9 cellular contexts compared by ENCODE assay signal in genomic region chr11:66546966-66547661, GRCh38. TPM values are rescaled to one million over a fixed set of nuclear protein-coding genes. Genes with fewer than 3 reads are reported as not detected.
DNase-seq lines count a peak whose midpoint lies in the region; ATAC-seq and TF ChIP-seq lines count a peak whose summit lies in the region.
"Had no signal": no experiment of that assay in that cellular context is flagged by ENCODE, and none has a peak within 500 bp of the region (broad histone marks: within the 10 kb centered on the region; RNA-seq: fewer than 3 reads in every experiment).

No MANE protein-coding gene starts in this region.

- H3K36me3 Mint-ChIP-seq in Caco-2 (ENCODE audit: insufficient read depth, unreplicated experiment) = peaks cover 4% of the 10 kb centered on the region
- peaks cover 3% of the 10 kb centered on the region for H3K36me3 Mint-ChIP-seq in neural progenitor cell

- H3K4me3 ChIP-seq in Caco-2 (ENCODE audit: low read depth, low read length) (no peak overlapping the region), HUES64 (ENCODE audit: low read length) (peak overlapping the region; percentile 87), mammary epithelial cell (replicated peaks in 1 of 3; ENCODE audit: insufficient read depth in 1 of 3, low read depth in 2 of 3, low read length in 3 of 3) (no peak overlapping the region), neural progenitor cell (peak overlapping the region; percentile 71)

- H3K36me3 ChIP-seq in Caco-2 (ENCODE audit: control insufficient read depth, insufficient read depth, low read length) (no peaks in the 10 kb centered on the region), HUES64 (ENCODE audit: insufficient read depth, low read length) (no peaks in the 10 kb centered on the region; the same call in 1 of the 2 replicates), mammary epithelial cell (ENCODE audit: insufficient read depth, low read length) (no peaks in the 10 kb centered on the region), neural progenitor cell (no peaks in the 10 kb centered on the region)
- H3K36me3 ChIP-seq: MG63 had no signal

- in situ Hi-C loops in mammary epithelial cell (cut with MboI; ENCODE audit: low sequenced_read_pairs in 2 of 2) = no loop called here

- ATAC-seq in GM18502 (IDR thresholded peaks at IDR 0.05; ENCODE audit: poor library complexity, unreplicated experiment) (no peak), HG02798 (IDR thresholded peaks at IDR 0.05; ENCODE audit: poor library complexity, unreplicated experiment) (no peak)

- no peak overlapping the region for H3K27ac ChIP-seq in HUES64 (ENCODE audit: low read depth, low read length)
- no peak overlapping the region for H3K27ac ChIP-seq in mammary epithelial cell (ENCODE audit: insufficient read depth, low read depth, low read length)
- no peak overlapping the region for H3K27ac ChIP-seq in neural progenitor cell

- H3K79me2 ChIP-seq in mammary epithelial cell (ENCODE audit: insufficient read depth, low read length) (no peaks in the 10 kb centered on the region), neural progenitor cell (ENCODE audit: low read depth) (no peaks in the 10 kb centered on the region)

- H4K20me1 ChIP-seq in mammary epithelial cell (ENCODE audit: insufficient read depth, low read length) = no peaks in the 10 kb centered on the region
- peaks cover 15% of the 10 kb centered on the region for H4K20me1 ChIP-seq in neural progenitor cell (ENCODE audit: low read depth)

- H3K4me1 ChIP-seq in Caco-2 (peaks cover 30% of the 10 kb centered on the region), HUES64 (ENCODE audit: insufficient read depth, low read length) (peaks cover 10% of the 10 kb centered on the region), mammary epithelial cell (ENCODE audit: insufficient read depth, low read length) (peaks cover 18% of the 10 kb centered on the region), neural progenitor cell (peaks cover 32% of the 10 kb centered on the region)

- peaks cover 46% of the 10 kb centered on the region for H3F3A ChIP-seq in neural progenitor cell (ENCODE audit: low read depth)

- no peaks in the 10 kb centered on the region for H3K9me3 ChIP-seq in Caco-2
- H3K9me3 ChIP-seq in HUES64 (ENCODE audit: insufficient read depth, low read depth, low read length) = no peaks in the 10 kb centered on the region
- no peaks in the 10 kb centered on the region for H3K9me3 ChIP-seq in mammary epithelial cell (replicated peaks; ENCODE audit: insufficient read depth, low read length)
- no peaks in the 10 kb centered on the region for H3K9me3 ChIP-seq in neural progenitor cell (ENCODE audit: low read depth)
- H3K9me3 ChIP-seq: MG63 had no signal

- POLR2A ChIA-PET in Caco-2 (lab: Charles Lee) = interaction anchor here (1.5 to 1.7 kb wide), 3 partner anchors 70 to 109 kb away, joined by 3 to 31 read pairs (median 17); partner anchors contain the start of genes RBM14 and RBM4

- no peaks in the 10 kb centered on the region for H3K27me3 Mint-ChIP-seq in Caco-2 (ENCODE audit: insufficient read depth, unreplicated experiment)
- peaks cover 25% of the 10 kb centered on the region for H3K27me3 Mint-ChIP-seq in neural progenitor cell (ENCODE audit: insufficient read depth, low read depth)

- CTCF ChIA-PET in Caco-2 (lab: Charles Lee) (interaction anchor here (1.1 to 2.2 kb wide), 4 partner anchors 44 to 131 kb away, joined by 3 to 31 read pairs (median 6); partner anchors contain the start of genes DPP3 and RBM4B), mammary epithelial cell (lab: Charles Lee; ENCODE audit: low non-redundant PET) (no interaction called here)

- H3K9ac ChIP-seq in HUES64 (ENCODE audit: low read depth, low read length) = no peak overlapping the region
- no peak overlapping the region for H3K9ac ChIP-seq in mammary epithelial cell (ENCODE audit: insufficient read depth, low read length)
- no peak overlapping the region for H3K9ac ChIP-seq in neural progenitor cell

- H3K27ac Mint-ChIP-seq in Caco-2 (ENCODE audit: unreplicated experiment) = no peak overlapping the region
- no peak overlapping the region for H3K27ac Mint-ChIP-seq in neural progenitor cell

- intact Hi-C loops in Caco-2 (cut with micrococcal nuclease; ENCODE audit: unreplicated experiment) (loop anchor here (1.0 to 5.0 kb wide), 4 partner anchors 45 to 130 kb away; partner anchors contain the start of genes CCDC87, CCS, DPP3 and RBM14), mammary epithelial cell (cut with micrococcal nuclease) (loop anchor here (1.0 to 2.0 kb wide), 2 partner anchors 70 to 286 kb away; partner anchors contain the start of gene RBM14)

- H2AFZ ChIP-seq in mammary epithelial cell (ENCODE audit: low read depth, low read length) (peak overlapping the region; percentile 90), neural progenitor cell (replicated peaks) (no peak overlapping the region)

- peaks cover 15% of the 10 kb centered on the region for H3K4me1 Mint-ChIP-seq in Caco-2 (ENCODE audit: low read depth, unreplicated experiment)
- H3K4me1 Mint-ChIP-seq in neural progenitor cell = peaks cover 52% of the 10 kb centered on the region

- no peak overlapping the region for H3K4me2 ChIP-seq in mammary epithelial cell (ENCODE audit: insufficient read depth, low read depth, low read length)
- peak overlapping the region; percentile 87 for H3K4me2 ChIP-seq in neural progenitor cell

- BruUV-seq in Caco-2 (replicated peaks; lab: Mats Ljungman, UMichigan) (no TSS peak), mammary epithelial cell (replicated peaks; lab: Mats Ljungman, UMichigan) (no TSS peak)

- no peaks in the 10 kb centered on the region for H3K27me3 ChIP-seq in Caco-2 (replicated peaks; ENCODE audit: control insufficient read depth, insufficient read depth, low read length)
- no peaks in the 10 kb centered on the region for H3K27me3 ChIP-seq in HUES64 (ENCODE audit: insufficient read depth, low read length)
- H3K27me3 ChIP-seq in mammary epithelial cell (ENCODE audit: insufficient read depth, low read length) = no peaks in the 10 kb centered on the region
- H3K27me3 ChIP-seq in neural progenitor cell = no peaks in the 10 kb centered on the region
- H3K27me3 ChIP-seq: MG63 had no signal

- TF ChIP-seq CTCF in Caco-2 (IDR thresholded peaks at IDR 0.05; ENCODE audit: insufficient read depth in 1 of 2, low read depth in 1 of 2, low read length in 1 of 2, severe bottlenecking in 1 of 2, unreplicated experiment in 1 of 2) = no peak
- no peak for TF ChIP-seq CTCF in mammary epithelial cell (conservative IDR thresholded peaks at IDR 0.05 in 1 of 2, IDR thresholded peaks at IDR 0.05 in 1 of 2; ENCODE audit: extremely low read depth in 1 of 2, insufficient read depth in 1 of 2, low read depth in 1 of 2, low read length in 2 of 2)
- TF ChIP-seq CTCF in neural progenitor cell (IDR thresholded peaks at IDR 0.05) = no peak

- H3K4me3 Mint-ChIP-seq in Caco-2 (ENCODE audit: unreplicated experiment) = no peak overlapping the region
- peak overlapping the region; percentile 85 for H3K4me3 Mint-ChIP-seq in neural progenitor cell

- DNase-seq in Caco-2 = peak; percentile 26 to 44
- no peak for DNase-seq in mammary epithelial cell
- peak; percentile 67 for DNase-seq in neural progenitor cell (ENCODE audit: low spot score)
- no peak for DNase-seq in LoVo (ENCODE audit: low spot score)
- no peak for DNase-seq in NCI-H1092 (lab: John Stamatoyannopoulos, UW)
- DNase-seq: MG63 had no signal

- WGBS in HUES64 = 24% methylated on average over 18 of the region's 18 CpGs
- 41% methylated on average over 5 of the region's 18 CpGs for WGBS in mammary epithelial cell (ENCODE audit: low coverage, missing lambda C conversion rate)

- H3K9me3 Mint-ChIP-seq in Caco-2 (ENCODE audit: unreplicated experiment) (no peaks in the 10 kb centered on the region), neural progenitor cell (no peaks in the 10 kb centered on the region)

- dilution Hi-C loops in mammary epithelial cell (cut with HindIII; ENCODE audit: low sequenced_read_pairs) = no loop called here

RNA-seq across cellular contexts. Expression of gene ACTN3, which starts 0.4 kb away (rescaled TPM):
- 0.16 TPM in 1 of 2 replicates, not detected in the other for total RNA-seq in Caco-2 (2022)
- polyA plus RNA-seq in HUES64 (2013, experiment 1 of 2) = 7.9 TPM
- polyA plus RNA-seq in HUES64 (2013, experiment 2 of 2) = 10.8 TPM
- total RNA-seq in mammary epithelial cell = not detected
- 0.01 TPM for polyA plus RNA-seq in mammary epithelial cell
- polyA minus RNA-seq in mammary epithelial cell = 6.0 TPM
- total RNA-seq in neural progenitor cell (ENCODE audit: low replicate concordance) = 20.2 and 33.0 TPM in 2 replicates

RNA-seq across cellular contexts. Expression of gene ZDHHC24, which starts 1.3 kb away (rescaled TPM):
- total RNA-seq in Caco-2 (2022) = 25.1 and 26.9 TPM in 2 replicates
- polyA plus RNA-seq in HUES64 (2013, experiment 1 of 2) = 3.1 TPM
- 3.1 TPM for polyA plus RNA-seq in HUES64 (2013, experiment 2 of 2)
- total RNA-seq in mammary epithelial cell = 10 to 100 TPM; 11.0 to 16.8 TPM
- 6.2 TPM for polyA plus RNA-seq in mammary epithelial cell
- polyA minus RNA-seq in mammary epithelial cell = 1.6 TPM
- 4.1 and 10.0 TPM in 2 replicates for total RNA-seq in neural progenitor cell (ENCODE audit: low replicate concordance)

RNA-seq across cellular contexts. Expression of gene CTSF, which starts 21.3 kb away (rescaled TPM):
- not detected in 2 replicates for total RNA-seq in Caco-2 (2022)
- polyA plus RNA-seq in HUES64 (2013, experiment 1 of 2) = 5.7 TPM
- polyA plus RNA-seq in HUES64 (2013, experiment 2 of 2) = 7.9 TPM
- total RNA-seq in mammary epithelial cell = 10 to 100 TPM in 1 of 2 donors, 1 to 10 TPM in 1; 5.3 to 16.5 TPM
- polyA plus RNA-seq in mammary epithelial cell = 3.8 TPM
- 0.93 TPM for polyA minus RNA-seq in mammary epithelial cell
- 1.1 TPM in 1 of 2 replicates, not detected in the other for total RNA-seq in neural progenitor cell (ENCODE audit: low replicate concordance)

RNA-seq across cellular contexts. Expression of gene BBS1, which starts 36.7 kb away (rescaled TPM):
- total RNA-seq in Caco-2 (2022) (47.1 and 50.0 TPM in 2 replicates), mammary epithelial cell (10 to 100 TPM; 20.3 to 44.2 TPM), neural progenitor cell (ENCODE audit: low replicate concordance) (42.0 and 68.9 TPM in 2 replicates)
- 11.1 TPM for polyA plus RNA-seq in HUES64 (2013, experiment 1 of 2)
- polyA plus RNA-seq in HUES64 (2013, experiment 2 of 2) = 15.4 TPM
- 14.6 TPM for polyA plus RNA-seq in mammary epithelial cell
- 79.2 TPM for polyA minus RNA-seq in mammary epithelial cell

RNA-seq across cellular contexts. Expression of gene CCDC87, which starts 45.7 kb away (rescaled TPM):
- total RNA-seq in Caco-2 (2022) = 1.0 TPM in 2 replicates
- 0.45 TPM for polyA plus RNA-seq in HUES64 (2013, experiment 1 of 2)
- 0.63 TPM for polyA plus RNA-seq in HUES64 (2013, experiment 2 of 2)
- under 1 TPM; 0.31 to 0.83 TPM for total RNA-seq in mammary epithelial cell
- polyA plus RNA-seq in mammary epithelial cell = 0.22 TPM
- polyA minus RNA-seq in mammary epithelial cell = not detected
- total RNA-seq in neural progenitor cell (ENCODE audit: low replicate concordance) = 0.22 and 1.2 TPM in 2 replicates

Comparison
In these comparisons a context has a peak if more than half of its experiments do, and no peak if none do; other contexts are left out.
1. DNase-seq: peak in Caco-2 (2 of 2) and neural progenitor cell (single experiment); none in mammary epithelial cell (single experiment), LoVo (single experiment) and NCI-H1092 (single experiment).
2. H3K4me3 ChIP-seq: peak in HUES64 (single experiment) and neural progenitor cell (single experiment); none in Caco-2 (single experiment) and mammary epithelial cell (0 of 3).
3. RNA of gene ACTN3, which starts 0.4 kb away (total RNA-seq): 20.2 to 33.0 TPM in neural progenitor cell; not detected in mammary epithelial cell and 0.16 TPM in Caco-2; every median in the first group is over 10 times any median in the second.